8 cellular contexts compared by ENCODE assay signal in genomic region chr2:64455545-64455944, GRCh38. TPM values are rescaled to one million over a fixed set of nuclear protein-coding genes. Genes with fewer than 3 reads are reported as not detected.
DNase-seq lines count a peak whose midpoint lies in the region; ATAC-seq, FAIRE-seq and TF ChIP-seq lines count a peak whose summit lies in the region.

No MANE protein-coding gene starts in this region.

- H3K4me3 Mint-ChIP-seq in osteocyte (ENCODE audit: unreplicated experiment), result peak overlapping the region; percentile 73

- no peak overlapping the region for H3K14ac ChIP-seq in H1 (ENCODE audit: insufficient read length)

- H3K4me1 ChIP-seq in H1 (replicated peaks in 1 of 4; ENCODE audit: control insufficient read depth in 3 of 4, insufficient read depth in 4 of 4, low read length in 3 of 4), result peaks cover 0 to 8% (median 4%) of the 10 kb centered on the region in 4 experiments; a peak in 2 of 7 replicates

- no peak overlapping the region for H2AK5ac ChIP-seq in H1 (ENCODE audit: low read depth, low read length)

- no peak overlapping the region for H2BK120ac ChIP-seq in H1 (replicated peaks; ENCODE audit: low read depth, low read length)

- H3K9me3 ChIP-seq in H1 (ENCODE audit: insufficient read depth in 2 of 2, low read depth in 1 of 2, low read length in 1 of 2), result no peaks in the 10 kb centered on the region

- POLR2A ChIA-PET in H1 (lab: Charles Lee; ENCODE audit: partially characterized antibody), result interaction anchor here (0.6 to 1.6 kb wide), 4 partner anchors 11 to 137 kb away, joined by 3 to 4 read pairs (median 3); no protein-coding TSS in a partner anchor

- H3K23me2 ChIP-seq in H1 (ENCODE audit: low read depth, low read length), result peaks cover 3% of the 10 kb centered on the region; the same call in 1 of the 2 replicates

- WGBS in H1 (ENCODE audit: extremely low coverage in 1 of 2, insufficient coverage in 1 of 2, insufficient read length in 1 of 2, insufficient replicate concordance in 2 of 2, low coverage in 1 of 2, low lambda C conversion rate in 2 of 2, missing lambda C conversion rate in 1 of 2), 2 experiments, result 82% methylated on average over 2 of the region's 2 CpGs; no CpG with 5 or more reads in 1 of the 2 experiments

- peaks cover 16% of the 10 kb centered on the region for H3K36me3 Mint-ChIP-seq in osteocyte (ENCODE audit: unreplicated experiment)

- H3K23ac ChIP-seq in H1 (ENCODE audit: insufficient read length), result no peak overlapping the region

- H4K91ac ChIP-seq in H1 (replicated peaks; ENCODE audit: insufficient read length, low read length), result no peak overlapping the region

- CTCF ChIA-PET in H1 (lab: Charles Lee; ENCODE audit: partially characterized antibody), result interaction anchor here (0.7 to 3.5 kb wide), 8 partner anchors 13 to 615 kb away, joined by 3 to 20 read pairs (median 6); no protein-coding TSS in a partner anchor

- DNase-seq in GM10266 (ENCODE audit: extremely low spot score), result peak; percentile 31
- peak; percentile 34 for DNase-seq in NB4 (ENCODE audit: low read depth)
- DNase-seq in H1 (ENCODE audit: low read depth in 1 of 2, low spot score in 2 of 2), result no peak
- DNase-seq in osteocyte (ENCODE audit: extremely low spot score, unreplicated experiment), result no peak
- DNase-seq in NCI-H526 treated with DMSO at 0.1 percent for 48 hours (lab: John Stamatoyannopoulos, UW), result no peak
- DNase-seq in NCI-H2107 treated with DMSO at 0.1 percent for 48 hours (lab: John Stamatoyannopoulos, UW; ENCODE audit: unreplicated experiment), result no peak
- DNase-seq in NCI-H2081 treated with DMSO at 0.1 percent for 48 hours (lab: John Stamatoyannopoulos, UW), result no peak

- ATAC-seq in HG03520 (IDR thresholded peaks at IDR 0.05; ENCODE audit: unreplicated experiment), result no peak

- no peaks in the 10 kb centered on the region for H3K79me1 ChIP-seq in H1 (ENCODE audit: low read depth, low read length)

- H4K5ac ChIP-seq in H1 (ENCODE audit: insufficient read length, low read depth, low read length), result no peak overlapping the region

- no peak for FAIRE-seq in H1 (lab: Jason Lieb, UNC)

- H2AFZ ChIP-seq in H1 (ENCODE audit: low read length), result no peak overlapping the region

- no peak for TF ChIP-seq RAD21 in H1 (IDR thresholded peaks at IDR 0.05 in 1 of 2, conservative IDR thresholded peaks at IDR 0.05 in 1 of 2; ENCODE audit: low read depth in 2 of 2, low read length in 2 of 2)

- TF ChIP-seq CTCF in GM10266 (IDR thresholded peaks at IDR 0.05; ENCODE audit: control insufficient read depth, insufficient read depth, low read depth, missing control alignments) (no peak), NB4 (IDR thresholded peaks at IDR 0.05; ENCODE audit: low read depth, low read length) (no peak), H1 (IDR thresholded peaks at IDR 0.05; ENCODE audit: control extremely low read depth in 1 of 3, insufficient read depth in 1 of 3, low read depth in 1 of 3, low read length in 3 of 3) (no peak), osteocyte (IDR thresholded peaks at IDR 0.05) (no peak)

- H2BK5ac ChIP-seq in H1 (ENCODE audit: low read depth, low read length), result no peak overlapping the region

- H2BK20ac ChIP-seq in H1 (ENCODE audit: low read length), result no peak overlapping the region

- H3K27ac Mint-ChIP-seq in osteocyte (ENCODE audit: unreplicated experiment), result no peak overlapping the region

- no peaks in the 10 kb centered on the region for H3K27me3 ChIP-seq in H1 (replicated peaks in 1 of 4; ENCODE audit: control insufficient read depth in 3 of 4, extremely low read depth in 1 of 4, insufficient read depth in 3 of 4, low read length in 3 of 4)

- H3K4me1 Mint-ChIP-seq in osteocyte (ENCODE audit: unreplicated experiment), result peaks cover 16% of the 10 kb centered on the region

- no peak overlapping the region for H3K4me3 ChIP-seq in NB4 (ENCODE audit: low read depth, low read length)
- peak overlapping the region; percentile 68 to 89 (median 78); a peak in 5 of 8 replicates for H3K4me3 ChIP-seq in H1 (ENCODE audit: extremely low read depth in 1 of 4, insufficient read depth in 2 of 4, low read depth in 3 of 4, low read length in 4 of 4)

- no peaks in the 10 kb centered on the region for H3K79me2 ChIP-seq in H1 (ENCODE audit: control insufficient read depth in 1 of 2, insufficient read depth in 2 of 2, low read length in 2 of 2)

- TF ChIP-seq EP300 in H1 (IDR thresholded peaks at IDR 0.05; ENCODE audit: borderline replicate concordance in 1 of 2, low read depth in 2 of 2, low read length in 2 of 2), result no peak

- no peak overlapping the region for H2BK15ac ChIP-seq in H1 (ENCODE audit: low read length)

- H3K18ac ChIP-seq in H1 (ENCODE audit: extremely low read depth, low read length), result no peak overlapping the region

- no peak overlapping the region for H4K8ac ChIP-seq in H1 (ENCODE audit: extremely low read depth, insufficient read depth, low read length)

- no peak for TF ChIP-seq POLR2A in NB4 (IDR thresholded peaks at IDR 0.05; ENCODE audit: extremely low read depth, insufficient read length)
- TF ChIP-seq POLR2A in H1 (IDR thresholded peaks at IDR 0.05; ENCODE audit: control extremely low read depth in 1 of 2, low read depth in 2 of 2, low read length in 2 of 2), result no peak

- H3K9ac ChIP-seq in H1 (replicated peaks in 1 of 4; ENCODE audit: extremely low read depth in 1 of 4, low read depth in 3 of 4, low read length in 3 of 4), result no peak overlapping the region

- no peaks in the 10 kb centered on the region for H3K9me3 Mint-ChIP-seq in osteocyte (ENCODE audit: unreplicated experiment)

- H3K27me3 Mint-ChIP-seq in osteocyte (ENCODE audit: unreplicated experiment), result no peaks in the 10 kb centered on the region

- no peaks in the 10 kb centered on the region for H4K20me1 ChIP-seq in H1 (replicated peaks in 1 of 2; ENCODE audit: control insufficient read depth in 1 of 2, insufficient read depth in 2 of 2, low read length in 2 of 2)

- H3K4ac ChIP-seq in H1 (replicated peaks; ENCODE audit: insufficient read length, low read depth, low read length), result no peak overlapping the region

- no peak overlapping the region for H2BK12ac ChIP-seq in H1 (ENCODE audit: low read depth, low read length)

- H3K27ac ChIP-seq in H1 (ENCODE audit: low read depth, low read length), result no peak overlapping the region

- H3K36me3 ChIP-seq in H1 (ENCODE audit: control insufficient read depth in 2 of 4, insufficient read depth in 4 of 4, low read length in 3 of 4), result peaks cover 5 to 37% (median 18%) of the 10 kb centered on the region in 4 experiments; a peak in 6 of 8 replicates

- no peak overlapping the region for H3K56ac ChIP-seq in H1 (replicated peaks; ENCODE audit: insufficient read length, low read depth, low read length)

- peak overlapping the region; percentile 74 to 85 for H3K4me2 ChIP-seq in H1 (ENCODE audit: insufficient read depth in 1 of 2, low read depth in 2 of 2, low read length in 2 of 2)

TF ChIP-seq in H1, 55 proteins besides CTCF, POLR2A, EP300 and RAD21:
- no peak for TF ChIP-seq TAF7 (optimal IDR thresholded peaks at IDR 0.05; ENCODE audit: borderline replicate concordance, low read depth, low read length)
- TF ChIP-seq SP2 (IDR thresholded peaks at IDR 0.05; ENCODE audit: low read length), result no peak
- TF ChIP-seq BRCA1 (IDR thresholded peaks at IDR 0.05; ENCODE audit: low read depth, low read length), result no peak
- TF ChIP-seq RXRA (IDR thresholded peaks at IDR 0.05; ENCODE audit: insufficient read depth, low read depth, low read length), result no peak
- no peak for TF ChIP-seq NRF1 (IDR thresholded peaks at IDR 0.05; ENCODE audit: low read depth, low read length)
- TF ChIP-seq CTBP2 (IDR thresholded peaks at IDR 0.05; ENCODE audit: borderline replicate concordance, insufficient read depth, insufficient read length, low read length), result no peak
- TF ChIP-seq CHD2 (IDR thresholded peaks at IDR 0.05; ENCODE audit: low read length), result no peak
- no peak for TF ChIP-seq SP1 (IDR thresholded peaks at IDR 0.05; ENCODE audit: low read depth, low read length)
- TF ChIP-seq PHF8 (conservative IDR thresholded peaks at IDR 0.05; ENCODE audit: low read depth, low read length), result no peak

RNA-seq across cellular contexts. Expression of gene LGALSL, which starts 1.6 kb away (rescaled TPM):
- total RNA-seq in H1 (2021; fragmentation: NEBNext Ultra II Directional; extraction: Animal tissue kit (Norgen Biotek cat#: 25700)), result 29.2 and 32.3 TPM in 2 replicates
- polyA plus RNA-seq in H1 (2011; rRNA removed), result 13.6 and 14.0 TPM in 2 replicates
- 13.6 TPM for polyA plus RNA-seq in H1 (2011; cell fraction: cytosol; rRNA removed)
- polyA plus RNA-seq in H1 (2011; cell fraction: nucleus; rRNA removed), result 12.2 TPM
- polyA plus RNA-seq in H1 (2012, experiment 1 of 2), result 24.4 to 46.0 TPM (median 31.0 TPM) in 4 replicates
- 7.0 TPM for polyA plus RNA-seq in H1 (2012, experiment 2 of 2)
- 9.9 TPM for polyA plus RNA-seq in H1 (2013, experiment 1 of 2)
- polyA plus RNA-seq in H1 (2013, experiment 2 of 2), result 9.4 TPM
- polyA minus RNA-seq in H1 (2011; rRNA and poly(A)+ RNA removed), result 31.9 and 36.8 TPM in 2 replicates
- polyA minus RNA-seq in H1 (2011; cell fraction: cytosol; rRNA and poly(A)+ RNA removed), result 13.7 TPM
- polyA minus RNA-seq in H1 (2011; cell fraction: nucleus; rRNA and poly(A)+ RNA removed), result 10.4 TPM
- 7.4 and 9.5 TPM in 2 replicates for total RNA-seq in osteocyte

Comparison
In these comparisons a context has a peak if more than half of its experiments do, and no peak if none do; other contexts are left out.
1. DNase-seq: peak in GM10266 (single experiment) and NB4 (single experiment); none in H1 (0 of 2), osteocyte (single experiment), NCI-H526 treated with DMSO at 0.1 percent for 48 hours (single experiment), NCI-H2107 treated with DMSO at 0.1 percent for 48 hours (single experiment) and NCI-H2081 treated with DMSO at 0.1 percent for 48 hours (single experiment).